Comparison of ENCODE assay signal across 8 cellular contexts in the genomic region with DNA sequence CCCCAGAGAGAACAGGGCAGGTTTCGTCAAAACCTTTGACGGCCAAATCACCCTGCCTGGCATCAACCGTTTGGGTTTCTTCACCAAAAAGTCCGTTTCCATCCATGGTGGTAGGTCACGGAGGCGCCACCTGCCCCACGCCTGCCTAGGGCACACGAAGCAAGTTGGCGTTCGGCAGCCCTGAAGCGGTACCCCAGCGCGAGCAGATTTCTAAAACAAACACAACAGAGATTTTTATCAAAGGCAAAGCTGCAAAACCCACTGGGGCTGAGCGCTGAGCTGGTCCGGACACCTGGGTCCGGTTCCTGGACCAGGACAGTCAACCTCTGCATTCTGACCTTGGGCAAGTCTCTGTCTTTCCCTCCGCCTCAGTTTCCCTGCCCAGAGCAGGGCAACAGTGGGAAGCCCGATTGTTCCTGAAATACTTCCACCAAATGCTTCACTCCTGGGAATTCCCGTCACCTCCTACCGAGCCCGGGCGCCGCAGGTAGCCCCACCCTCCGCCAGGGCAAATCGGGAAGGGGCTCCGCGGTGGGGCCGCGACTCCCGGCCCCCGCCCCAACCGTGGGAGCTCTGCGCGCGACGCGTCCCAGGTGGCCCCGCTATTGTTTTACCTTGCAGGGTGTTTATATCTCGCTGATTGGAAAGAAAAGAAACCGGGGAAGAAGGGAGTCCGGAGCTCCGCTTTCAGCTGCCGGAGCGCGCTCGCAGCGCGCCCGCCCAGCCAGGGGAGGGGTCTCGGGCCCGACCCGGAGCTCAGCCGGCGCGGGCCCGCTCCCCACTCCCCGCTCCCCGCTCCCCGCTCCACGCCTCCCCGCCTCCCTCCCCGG. TPM values are rescaled to one million over a fixed set of nuclear protein-coding genes. Genes with fewer than 3 reads are reported as not detected.
DNase-seq lines count a peak whose midpoint lies in the region; ATAC-seq and TF ChIP-seq lines count a peak whose summit lies in the region.

No MANE protein-coding gene starts in this region.

- POLR2A ChIA-PET in activated CD8-positive, alpha-beta T cell treated with anti-CD3 and anti-CD28 coated beads, Interleukin-2, amount 10 ng/mL, durations not matched to agents 7 days and 5 days (lab: Charles Lee) = no interaction called here

- peaks cover 75% of the 10 kb centered on the region for H3K27me3 Mint-ChIP-seq in activated CD8-positive, alpha-beta T cell treated with anti-CD3 and anti-CD28 coated beads, Interleukin-2, amount 10 ng/mL, durations not matched to agents 7 days and 5 days (ENCODE audit: low read depth)
- H3K27me3 Mint-ChIP-seq in progenitor cell of endocrine pancreas = peaks cover 38% of the 10 kb centered on the region

- no peak for TF ChIP-seq CTCF in progenitor cell of endocrine pancreas (IDR thresholded peaks at IDR 0.05; ENCODE audit: unreplicated experiment)

- peak; percentile 33 for ATAC-seq in HG02852 (IDR thresholded peaks at IDR 0.05; ENCODE audit: unreplicated experiment)
- ATAC-seq in activated CD8-positive, alpha-beta T cell treated with anti-CD3 and anti-CD28 coated beads, Interleukin-2, amount 10 ng/mL, durations not matched to agents 7 days and 5 days = peak; percentile 17

- CTCF ChIA-PET in activated CD8-positive, alpha-beta T cell treated with anti-CD3 and anti-CD28 coated beads, Interleukin-2, amount 10 ng/mL, durations not matched to agents 7 days and 5 days (lab: Charles Lee) = interaction anchor here (1.0 to 2.4 kb wide), 2 partner anchors 71 to 92 kb away, joined by 5 to 7 read pairs; no protein-coding TSS in a partner anchor

- no peaks in the 10 kb centered on the region for H3K9me3 Mint-ChIP-seq in activated CD8-positive, alpha-beta T cell treated with anti-CD3 and anti-CD28 coated beads, Interleukin-2, amount 10 ng/mL, durations not matched to agents 7 days and 5 days (ENCODE audit: insufficient read depth)
- H3K9me3 Mint-ChIP-seq in progenitor cell of endocrine pancreas (ENCODE audit: low read depth) = no peaks in the 10 kb centered on the region

- peak overlapping the region; percentile 68 for H3K4me3 Mint-ChIP-seq in activated CD8-positive, alpha-beta T cell treated with anti-CD3 and anti-CD28 coated beads, Interleukin-2, amount 10 ng/mL, durations not matched to agents 7 days and 5 days
- H3K4me3 Mint-ChIP-seq in progenitor cell of endocrine pancreas (ENCODE audit: low read depth) = peak overlapping the region; percentile 86

- peaks cover 22% of the 10 kb centered on the region for H3K4me1 Mint-ChIP-seq in activated CD8-positive, alpha-beta T cell treated with anti-CD3 and anti-CD28 coated beads, Interleukin-2, amount 10 ng/mL, durations not matched to agents 7 days and 5 days (ENCODE audit: low read depth)
- H3K4me1 Mint-ChIP-seq in progenitor cell of endocrine pancreas (ENCODE audit: low read depth) = peaks cover 16% of the 10 kb centered on the region

- DNase-seq in COLO668 (lab: John Stamatoyannopoulos, UW; ENCODE audit: unreplicated experiment) = peak; percentile 62
- DNase-seq in activated CD8-positive, alpha-beta T cell treated with anti-CD3 and anti-CD28 coated beads, Interleukin-2, amount 10 ng/mL, durations not matched to agents 7 days and 5 days = no peak
- peak; percentile 14 for DNase-seq in glomerular visceral epithelial cell (ENCODE audit: extremely low spot score)
- DNase-seq in progenitor cell of endocrine pancreas (ENCODE audit: low spot score, unreplicated experiment) = peak; percentile 36
- DNase-seq in EL = no peak
- DNase-seq in ecto neural progenitor cell (ENCODE audit: low spot score) = no peak
- no peak for DNase-seq in A172 (ENCODE audit: low spot score)

- H3K36me3 Mint-ChIP-seq in activated CD8-positive, alpha-beta T cell treated with anti-CD3 and anti-CD28 coated beads, Interleukin-2, amount 10 ng/mL, durations not matched to agents 7 days and 5 days (ENCODE audit: low read depth) = no peaks in the 10 kb centered on the region
- peaks cover 3% of the 10 kb centered on the region for H3K36me3 Mint-ChIP-seq in progenitor cell of endocrine pancreas (ENCODE audit: insufficient read depth)

- H3K27ac Mint-ChIP-seq in activated CD8-positive, alpha-beta T cell treated with anti-CD3 and anti-CD28 coated beads, Interleukin-2, amount 10 ng/mL, durations not matched to agents 7 days and 5 days = no peak overlapping the region
- peak overlapping the region; percentile 90 for H3K27ac Mint-ChIP-seq in progenitor cell of endocrine pancreas

RNA-seq across cellular contexts. Expression of a gene that starts 0.6 kb away (rescaled TPM):
- total RNA-seq in activated CD8-positive, alpha-beta T cell treated with anti-CD3 and anti-CD28 coated beads, Interleukin-2, amount 10 ng/mL, durations not matched to agents 7 days and 5 days = under 1 TPM; 0.11 to 0.16 TPM
- total RNA-seq in progenitor cell of endocrine pancreas = 41.5 and 43.3 TPM in 2 replicates
- total RNA-seq in A172 (2014; rRNA removed; shearing (Covaris generic)) = 20.9 and 26.0 TPM in 2 replicates

Comparison
In these comparisons a context has a peak if more than half of its experiments do, and no peak if none do; other contexts are left out.
1. DNase-seq: peak in COLO668 (single experiment), glomerular visceral epithelial cell (single experiment) and progenitor cell of endocrine pancreas (single experiment); none in activated CD8-positive, alpha-beta T cell treated with anti-CD3 and anti-CD28 coated beads, Interleukin-2, amount 10 ng/mL, durations not matched to agents 7 days and 5 days (single experiment), EL (single experiment), ecto neural progenitor cell (single experiment) and A172 (single experiment).
2. RNA of a gene that starts 0.6 kb away (total RNA-seq): 41.5 to 43.3 TPM in progenitor cell of endocrine pancreas and 20.9 to 26.0 TPM in A172; 0.11 to 0.16 TPM in activated CD8-positive, alpha-beta T cell treated with anti-CD3 and anti-CD28 coated beads, Interleukin-2, amount 10 ng/mL, durations not matched to agents 7 days and 5 days; every median in the first group is over 10 times any median in the second.